Comparison of ENCODE assay signal across 10 cellular contexts in genomic region chr9:98942906-98943681, GRCh38. TPM values are rescaled to one million over a fixed set of nuclear protein-coding genes. Genes with fewer than 3 reads are reported as not detected.
A peak's percentile ranks its signal among the peaks of the same experiment; 100 is the strongest.
DNase-seq lines count a peak whose midpoint lies in the region; ATAC-seq and TF ChIP-seq lines count a peak whose summit lies in the region.
"Had no signal": no experiment of that assay in that cellular context is flagged by ENCODE, and none has a peak within 500 bp of the region (broad histone marks: within the 10 kb centered on the region; RNA-seq: fewer than 3 reads in every experiment).

No MANE protein-coding gene starts in this region.

- 49% methylated on average over 15 of the region's 15 CpGs for WGBS in hepatocyte (ENCODE audit: low lambda C conversion rate, missing lambda C conversion rate)
- 50 to 57% methylated on average over 15 of the region's 15 CpGs for WGBS in sigmoid colon, 2 donors

- H3K36me3 ChIP-seq in hepatocyte (replicated peaks; ENCODE audit: insufficient read depth, low read depth): no peaks in the 10 kb centered on the region
- no peaks in the 10 kb centered on the region for H3K36me3 ChIP-seq in sigmoid colon
- no peaks in the 10 kb centered on the region for H3K36me3 ChIP-seq in mucosa of descending colon (ENCODE audit: low read depth)

- no peaks in the 10 kb centered on the region for H4K20me1 ChIP-seq in hepatocyte (ENCODE audit: insufficient read depth, poor library complexity, severe bottlenecking)

- TF ChIP-seq CTCF in WTC11 (IDR thresholded peaks at IDR 0.05) (no peak), hepatocyte (IDR thresholded peaks at IDR 0.05; ENCODE audit: poor library complexity) (no peak), sigmoid colon (IDR thresholded peaks at IDR 0.05) (no peak), mucosa of descending colon (IDR thresholded peaks at IDR 0.05) (no peak)

- TF ChIP-seq POLR2A in sigmoid colon (IDR thresholded peaks at IDR 0.05): no peak

- TF ChIP-seq EP300 in sigmoid colon (IDR thresholded peaks at IDR 0.05): no peak

- no peaks in the 10 kb centered on the region for H3K9me3 Mint-ChIP-seq in WTC11

- ATAC-seq in WTC11: no peak; the same call in 1 of the 2 replicates
- no peak for ATAC-seq in HG03521 (IDR thresholded peaks at IDR 0.05; ENCODE audit: unreplicated experiment)
- no peak for ATAC-seq in mucosa of descending colon
- ATAC-seq: esophagus mucosa had no signal

- H3K9me3 ChIP-seq in hepatocyte (ENCODE audit: low read depth) (no peaks in the 10 kb centered on the region), sigmoid colon (no peaks in the 10 kb centered on the region), mucosa of descending colon (no peaks in the 10 kb centered on the region)

- H3K27ac ChIP-seq in hepatocyte (no peak overlapping the region), sigmoid colon (peak overlapping the region; percentile 85 to 89 (median 87))

- H3K9me2 ChIP-seq in hepatocyte (replicated peaks; ENCODE audit: insufficient read depth): no peaks in the 10 kb centered on the region

- H3K4me2 ChIP-seq in hepatocyte: peak overlapping the region; percentile 93

- peak overlapping the region; percentile 73 for H3K4me3 Mint-ChIP-seq in WTC11

- POLR2A ChIA-PET in WTC11 (lab: Charles Lee): interaction anchor here (1.5 kb wide), 1 partner anchor 19 kb away, joined by 3 read pairs; no protein-coding TSS in a partner anchor

- H3K27ac Mint-ChIP-seq in WTC11: no peak overlapping the region

- CTCF ChIA-PET in WTC11 (lab: Charles Lee): interaction anchor here (0.9 to 2.4 kb wide), 6 partner anchors 20 to 198 kb away, joined by 3 to 6 read pairs (median 3); partner anchors contain the start of gene TGFBR1

- H3K27me3 ChIP-seq in hepatocyte (peaks cover 51% of the 10 kb centered on the region), sigmoid colon (no peaks in the 10 kb centered on the region)

- no peaks in the 10 kb centered on the region for H3K4me1 ChIP-seq in hepatocyte (ENCODE audit: insufficient read depth)
- H3K4me1 ChIP-seq in sigmoid colon: peaks cover 0 to 42% (median 34%) of the 10 kb centered on the region in 4 donors
- no peaks in the 10 kb centered on the region for H3K4me1 ChIP-seq in mucosa of descending colon (ENCODE audit: low read depth)

- H3K4me1 Mint-ChIP-seq in WTC11: peaks cover 23% of the 10 kb centered on the region

- intact Hi-C loops in sigmoid colon (cut with DNase I): loop anchor here (2.0 kb wide), 1 partner anchor 82 kb away; no protein-coding TSS in a partner anchor
- intact Hi-C loops in mucosa of descending colon (cut with DNase I, micrococcal nuclease): no loop called here

- H3K4me3 ChIP-seq in hepatocyte (peak overlapping the region; percentile 39), sigmoid colon (peak overlapping the region; percentile 64 to 78 (median 70)), mucosa of descending colon (no peak overlapping the region)

- peak overlapping the region; percentile 49 for H2AFZ ChIP-seq in hepatocyte

- peaks cover 84% of the 10 kb centered on the region for H3K27me3 Mint-ChIP-seq in WTC11 (ENCODE audit: low read depth)

- in situ Hi-C loops in G401 (cut with HindIII; ENCODE audit: low sequenced_read_pairs): no loop called here

- peaks cover 10% of the 10 kb centered on the region for H3K79me2 ChIP-seq in hepatocyte

- no peaks in the 10 kb centered on the region for H3K36me3 Mint-ChIP-seq in WTC11

- peak; percentile 13 for DNase-seq in ELF-1 (ENCODE audit: low read depth, low spot score)
- no peak for DNase-seq in WTC11 (ENCODE audit: low spot score)
- DNase-seq in hepatocyte (ENCODE audit: low spot score): no peak
- DNase-seq in sigmoid colon: no peak
- DNase-seq in DMS114 treated with DMSO at 0.1 percent for 48 hours (lab: John Stamatoyannopoulos, UW; ENCODE audit: unreplicated experiment): no peak
- DNase-seq in G401 (ENCODE audit: low spot score): no peak
- DNase-seq in mucosa of descending colon: no peak
- DNase-seq: DMS 273 treated with DMSO at 0.1 percent for 48 hours had no signal

TF ChIP-seq in WTC11, 78 proteins besides CTCF, POLR2A, EP300 and RAD21 (continues in another document):
- TF ChIP-seq ZNF425 (CRISPR knock-in tag; conservative IDR thresholded peaks at IDR 0.05) (no peak), STAT6 (CRISPR knock-in tag; conservative IDR thresholded peaks at IDR 0.05; ENCODE audit: low read depth) (no peak), KAT7 (CRISPR knock-in tag; IDR thresholded peaks at IDR 0.05; ENCODE audit: borderline replicate concordance) (no peak), FOXP4 (CRISPR knock-in tag; IDR thresholded peaks at IDR 0.05) (no peak), ESRRA (CRISPR knock-in tag; IDR thresholded peaks at IDR 0.05; ENCODE audit: borderline replicate concordance) (no peak)

RNA-seq across cellular contexts. Expression of gene COL15A1, which starts 0.6 kb away (rescaled TPM):
- total RNA-seq in WTC11 (2021) (0.22 to 0.44 TPM (median 0.39 TPM) in 3 replicates), hepatocyte (105 and 106 TPM in 2 replicates), sigmoid colon (100 to 1,000 TPM in 1 of 4 donors, 10 to 100 TPM in 3; 21.4 to 104 (median 58.0) TPM), mucosa of descending colon (10 to 100 TPM in 2 of 3 donors, 1 to 10 TPM in 1; 4.2 to 43.4 (median 11.2) TPM)
- polyA plus RNA-seq in hepatocyte (87.2 and 97.6 TPM in 2 replicates), sigmoid colon (1 to 10 TPM in 2 of 3 donors, under 1 TPM in 1; under 0.01 to 7.1 (median 1.8) TPM)
- total RNA-seq in G401 (2014; rRNA removed; shearing (Covaris generic)): not detected in 2 replicates
